In the genomic region with DNA sequence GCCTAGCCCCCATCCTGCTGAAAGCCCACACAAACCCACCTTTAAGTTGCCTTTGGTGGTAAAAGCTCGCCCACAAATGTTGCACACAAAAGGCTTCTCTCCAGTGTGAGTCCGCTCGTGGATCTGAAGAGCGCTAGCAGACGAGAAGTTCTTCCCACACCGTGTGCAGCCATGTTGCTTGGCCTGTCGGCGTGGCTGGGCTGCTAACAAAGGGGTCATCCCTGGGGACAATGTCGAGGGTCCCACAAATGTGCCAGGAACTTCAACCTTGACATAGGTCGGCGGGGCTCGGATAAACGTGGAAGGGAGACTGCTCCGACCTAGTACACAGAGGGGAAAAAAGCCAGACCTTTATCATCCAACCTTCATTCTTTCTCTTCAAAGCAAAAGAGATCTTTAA, we compare ENCODE assay signal across 2 cellular contexts.
TF ChIP-seq lines count a peak whose summit lies in the region.

No MANE protein-coding gene starts in this region.

TF ChIP-seq in GM23338, 12 proteins besides CTCF, POLR2A, EP300 and RAD21 (continued from another document):
- TF ChIP-seq, protein P1, sequence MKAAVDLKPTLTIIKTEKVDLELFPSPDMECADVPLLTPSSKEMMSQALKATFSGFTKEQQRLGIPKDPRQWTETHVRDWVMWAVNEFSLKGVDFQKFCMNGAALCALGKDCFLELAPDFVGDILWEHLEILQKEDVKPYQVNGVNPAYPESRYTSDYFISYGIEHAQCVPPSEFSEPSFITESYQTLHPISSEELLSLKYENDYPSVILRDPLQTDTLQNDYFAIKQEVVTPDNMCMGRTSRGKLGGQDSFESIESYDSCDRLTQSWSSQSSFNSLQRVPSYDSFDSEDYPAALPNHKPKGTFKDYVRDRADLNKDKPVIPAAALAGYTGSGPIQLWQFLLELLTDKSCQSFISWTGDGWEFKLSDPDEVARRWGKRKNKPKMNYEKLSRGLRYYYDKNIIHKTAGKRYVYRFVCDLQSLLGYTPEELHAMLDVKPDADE (IDR thresholded peaks at IDR 0.05), result no peak
TF ChIP-seq in GM23338: peak in this region for 0.

TF ChIP-seq in WTC11, 78 proteins besides CTCF, POLR2A, EP300 and RAD21 (continued from another document):
- TF ChIP-seq, protein P2, sequence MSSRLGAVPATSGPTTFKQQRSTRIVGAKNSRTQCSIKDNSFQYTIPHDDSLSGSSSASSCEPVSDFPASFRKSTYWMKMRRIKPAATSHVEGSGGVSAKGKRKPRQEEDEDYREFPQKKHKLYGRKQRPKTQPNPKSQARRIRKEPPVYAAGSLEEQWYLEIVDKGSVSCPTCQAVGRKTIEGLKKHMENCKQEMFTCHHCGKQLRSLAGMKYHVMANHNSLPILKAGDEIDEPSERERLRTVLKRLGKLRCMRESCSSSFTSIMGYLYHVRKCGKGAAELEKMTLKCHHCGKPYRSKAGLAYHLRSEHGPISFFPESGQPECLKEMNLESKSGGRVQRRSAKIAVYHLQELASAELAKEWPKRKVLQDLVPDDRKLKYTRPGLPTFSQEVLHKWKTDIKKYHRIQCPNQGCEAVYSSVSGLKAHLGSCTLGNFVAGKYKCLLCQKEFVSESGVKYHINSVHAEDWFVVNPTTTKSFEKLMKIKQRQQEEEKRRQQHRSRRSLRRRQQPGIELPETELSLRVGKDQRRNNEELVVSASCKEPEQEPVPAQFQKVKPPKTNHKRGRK (CRISPR knock-in tag; IDR thresholded peaks at IDR 0.05; ENCODE audit: borderline replicate concordance), result no peak
- TF ChIP-seq RELA (CRISPR knock-in tag; IDR thresholded peaks at IDR 0.05; ENCODE audit: borderline replicate concordance), result no peak
- no peak for TF ChIP-seq ZNF121 (CRISPR knock-in tag; IDR thresholded peaks at IDR 0.05)
- TF ChIP-seq GTF2I (CRISPR knock-in tag; conservative IDR thresholded peaks at IDR 0.05), result no peak
- TF ChIP-seq ELF4 (CRISPR knock-in tag; IDR thresholded peaks at IDR 0.05; ENCODE audit: low read depth), result no peak
- TF ChIP-seq NFATC4 (CRISPR knock-in tag; IDR thresholded peaks at IDR 0.05), result no peak
- no peak for TF ChIP-seq ATF1 (CRISPR knock-in tag; IDR thresholded peaks at IDR 0.05)
- TF ChIP-seq ZNF423 (CRISPR knock-in tag; IDR thresholded peaks at IDR 0.05), result no peak
- TF ChIP-seq KAT7 (CRISPR knock-in tag; IDR thresholded peaks at IDR 0.05; ENCODE audit: borderline replicate concordance), result no peak
- TF ChIP-seq HMGA2 (CRISPR knock-in tag; IDR thresholded peaks at IDR 0.05), result no peak
- TF ChIP-seq IRF2 (CRISPR knock-in tag; IDR thresholded peaks at IDR 0.05; ENCODE audit: borderline replicate concordance, low read depth), result no peak
- TF ChIP-seq NR1H2 (CRISPR knock-in tag; IDR thresholded peaks at IDR 0.05), result no peak
- TF ChIP-seq, protein P3, sequence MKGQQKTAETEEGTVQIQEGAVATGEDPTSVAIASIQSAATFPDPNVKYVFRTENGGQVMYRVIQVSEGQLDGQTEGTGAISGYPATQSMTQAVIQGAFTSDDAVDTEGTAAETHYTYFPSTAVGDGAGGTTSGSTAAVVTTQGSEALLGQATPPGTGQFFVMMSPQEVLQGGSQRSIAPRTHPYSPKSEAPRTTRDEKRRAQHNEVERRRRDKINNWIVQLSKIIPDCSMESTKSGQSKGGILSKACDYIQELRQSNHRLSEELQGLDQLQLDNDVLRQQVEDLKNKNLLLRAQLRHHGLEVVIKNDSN (CRISPR knock-in tag; IDR thresholded peaks at IDR 0.05), result no peak
TF ChIP-seq in WTC11: peak in this region for 0.
